Comparison of ENCODE assay signal across 10 cellular contexts in the genomic region with DNA sequence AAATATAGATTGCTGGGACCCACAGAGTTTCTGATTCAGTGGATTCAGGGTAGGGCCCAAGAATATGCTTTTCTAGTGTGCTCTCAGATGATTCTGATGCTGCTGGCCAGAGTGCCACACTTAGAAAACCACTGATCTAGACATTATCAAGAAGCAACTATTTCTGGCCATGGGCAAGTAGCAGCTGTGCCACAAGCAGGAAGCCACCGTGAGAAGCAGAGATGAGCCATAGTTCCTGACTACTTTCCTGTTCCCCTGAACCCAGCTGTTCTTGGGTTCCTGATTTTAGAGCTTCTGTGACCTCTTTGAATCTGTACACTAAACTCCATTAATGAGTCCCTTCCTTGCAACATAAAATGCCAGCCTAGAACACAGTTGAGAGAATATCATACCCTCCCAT. TPM values are rescaled to one million over a fixed set of nuclear protein-coding genes. Genes with fewer than 3 reads are reported as not detected.
DNase-seq lines count a peak whose midpoint lies in the region; ATAC-seq and TF ChIP-seq lines count a peak whose summit lies in the region.
"Had no signal": no experiment of that assay in that cellular context is flagged by ENCODE, and none has a peak within 500 bp of the region (broad histone marks: within the 10 kb centered on the region; RNA-seq: fewer than 3 reads in every experiment).

No MANE protein-coding gene starts in this region.

- CTCF ChIA-PET in mammary epithelial cell (lab: Charles Lee; ENCODE audit: low non-redundant PET), result no interaction called here

- H3K9me3 ChIP-seq in heart right ventricle, result no peaks in the 10 kb centered on the region
- H3K9me3 ChIP-seq in mammary epithelial cell (replicated peaks; ENCODE audit: insufficient read depth, low read length), result no peaks in the 10 kb centered on the region

- H3K9ac ChIP-seq in mammary epithelial cell (ENCODE audit: insufficient read depth, low read length), result no peak overlapping the region

- no peak overlapping the region for H3K27ac Mint-ChIP-seq in activated T-helper 2 cell treated with anti-CD3 and anti-CD28 coated beads, Interferon-gamma antibody, Interleukin-2, Interleukin-4, amounts not matched to agents 10 μg/mL and 5 μg/mL and 100 μg/mL, durations not matched to agents 14 hours and 24 hours and 36 hours

- dilution Hi-C loops in mammary epithelial cell (cut with HindIII; ENCODE audit: low sequenced_read_pairs), result no loop called here

- no peak overlapping the region for H2AFZ ChIP-seq in mammary epithelial cell (ENCODE audit: low read depth, low read length)

- peak; percentile 82 for DNase-seq in KBM-7
- DNase-seq in heart right ventricle, result peak in 1 of 2 donors; percentile 12
- DNase-seq in NCI-H1092 treated with DMSO at 0.1 percent for 48 hours (lab: John Stamatoyannopoulos, UW), result no peak
- DNase-seq in stimulated activated CD4-positive, alpha-beta T cell treated with anti-CD3 and anti-CD28 coated beads, Interleukin-2, amount 100 ng/mL, for 24 hours, result no peak
- DNase-seq in activated T-helper 2 cell treated with anti-CD3 and anti-CD28 coated beads, Interferon-gamma antibody, Interleukin-2, Interleukin-4, amounts not matched to agents 10 μg/mL and 5 μg/mL and 100 μg/mL, durations not matched to agents 14 hours and 24 hours and 36 hours (ENCODE audit: low spot score), result no peak
- no peak for DNase-seq in mammary epithelial cell
- DNase-seq: NCI-H1436 treated with DMSO at 0.1 percent for 48 hours had no signal

- TF ChIP-seq POLR2A in GM18505 (IDR thresholded peaks at IDR 0.05; ENCODE audit: borderline replicate concordance, extremely low read depth, insufficient read depth, insufficient read length), result no peak

- H4K20me1 ChIP-seq in mammary epithelial cell (ENCODE audit: insufficient read depth, low read length), result no peaks in the 10 kb centered on the region

- intact Hi-C loops in heart right ventricle (cut with DNase I), result no loop called here
- intact Hi-C loops in activated T-helper 2 cell treated with anti-CD3 and anti-CD28 coated beads, Interferon-gamma antibody, Interleukin-2, Interleukin-4, amounts not matched to agents 10 μg/mL and 5 μg/mL and 100 μg/mL, durations not matched to agents 14 hours and 24 hours and 36 hours (cut with micrococcal nuclease), result no loop called here
- intact Hi-C loops in mammary epithelial cell (cut with micrococcal nuclease), result no loop called here

- peak; percentile 78 for ATAC-seq in GM18505 (IDR thresholded peaks at IDR 0.05; ENCODE audit: unreplicated experiment)
- ATAC-seq in GM21529 (IDR thresholded peaks at IDR 0.05; ENCODE audit: unreplicated experiment), result peak; percentile 90
- ATAC-seq in heart right ventricle, result peak in 6 of 8 donors; percentile 31 to 59 (median 52)
- ATAC-seq: left colon had no signal

- H3K4me1 ChIP-seq in heart right ventricle, result peaks cover 0 to 14% (median 0%) of the 10 kb centered on the region in 9 donors
- no peaks in the 10 kb centered on the region for H3K4me1 ChIP-seq in mammary epithelial cell (ENCODE audit: insufficient read depth, low read length)

- H3K4me3 ChIP-seq in heart right ventricle (no peak overlapping the region), mammary epithelial cell (replicated peaks in 1 of 3; ENCODE audit: insufficient read depth in 1 of 3, low read depth in 2 of 3, low read length in 3 of 3) (no peak overlapping the region)

- H3K27me3 ChIP-seq in heart right ventricle (peaks cover 0 to 7% (median 0%) of the 10 kb centered on the region in 7 donors), mammary epithelial cell (ENCODE audit: insufficient read depth, low read length) (no peaks in the 10 kb centered on the region)

- no peak overlapping the region for H3K27ac ChIP-seq in heart right ventricle
- no peak overlapping the region for H3K27ac ChIP-seq in mammary epithelial cell (ENCODE audit: insufficient read depth, low read depth, low read length)

- BruUV-seq in mammary epithelial cell (replicated peaks; lab: Mats Ljungman, UMichigan), result no TSS peak

- peaks cover 4% of the 10 kb centered on the region for H3K4me1 Mint-ChIP-seq in activated T-helper 2 cell treated with anti-CD3 and anti-CD28 coated beads, Interferon-gamma antibody, Interleukin-2, Interleukin-4, amounts not matched to agents 10 μg/mL and 5 μg/mL and 100 μg/mL, durations not matched to agents 14 hours and 24 hours and 36 hours (ENCODE audit: low read depth)

- in situ Hi-C loops in KBM-7 (cut with MboI; ENCODE audit: low pct_unique_long_range_greater_than_20kb, low sequenced_read_pairs) (no loop called here), mammary epithelial cell (cut with MboI; ENCODE audit: low sequenced_read_pairs in 2 of 2) (no loop called here)

- peaks cover 28% of the 10 kb centered on the region for H3K27me3 Mint-ChIP-seq in activated T-helper 2 cell treated with anti-CD3 and anti-CD28 coated beads, Interferon-gamma antibody, Interleukin-2, Interleukin-4, amounts not matched to agents 10 μg/mL and 5 μg/mL and 100 μg/mL, durations not matched to agents 14 hours and 24 hours and 36 hours (ENCODE audit: low read depth)

- WGBS in heart right ventricle, 2 donors, result 18 to 24% methylated on average over 1 of the region's 1 CpG
- WGBS in mammary epithelial cell (ENCODE audit: low coverage, missing lambda C conversion rate), result 90% methylated on average over 1 of the region's 1 CpG

- H3K36me3 Mint-ChIP-seq in activated T-helper 2 cell treated with anti-CD3 and anti-CD28 coated beads, Interferon-gamma antibody, Interleukin-2, Interleukin-4, amounts not matched to agents 10 μg/mL and 5 μg/mL and 100 μg/mL, durations not matched to agents 14 hours and 24 hours and 36 hours (ENCODE audit: low read depth), result no peaks in the 10 kb centered on the region

- H3K4me3 Mint-ChIP-seq in activated T-helper 2 cell treated with anti-CD3 and anti-CD28 coated beads, Interferon-gamma antibody, Interleukin-2, Interleukin-4, amounts not matched to agents 10 μg/mL and 5 μg/mL and 100 μg/mL, durations not matched to agents 14 hours and 24 hours and 36 hours (ENCODE audit: low read depth), result no peak overlapping the region

- H3K36me3 ChIP-seq in heart right ventricle (no peaks in the 10 kb centered on the region), mammary epithelial cell (ENCODE audit: insufficient read depth, low read length) (no peaks in the 10 kb centered on the region)

- H3K9me3 Mint-ChIP-seq in activated T-helper 2 cell treated with anti-CD3 and anti-CD28 coated beads, Interferon-gamma antibody, Interleukin-2, Interleukin-4, amounts not matched to agents 10 μg/mL and 5 μg/mL and 100 μg/mL, durations not matched to agents 14 hours and 24 hours and 36 hours, result no peaks in the 10 kb centered on the region

- H3K4me2 ChIP-seq in mammary epithelial cell (ENCODE audit: insufficient read depth, low read depth, low read length), result no peak overlapping the region

- no peaks in the 10 kb centered on the region for H3K79me2 ChIP-seq in mammary epithelial cell (ENCODE audit: insufficient read depth, low read length)

- no peak for TF ChIP-seq CTCF in heart right ventricle (IDR thresholded peaks at IDR 0.05)
- no peak for TF ChIP-seq CTCF in mammary epithelial cell (conservative IDR thresholded peaks at IDR 0.05 in 1 of 2, IDR thresholded peaks at IDR 0.05 in 1 of 2; ENCODE audit: extremely low read depth in 1 of 2, insufficient read depth in 1 of 2, low read depth in 1 of 2, low read length in 2 of 2)

RNA-seq across cellular contexts. Expression of gene PIK3AP1, which starts 38.1 kb away (rescaled TPM):
- 10 to 100 TPM in 1 of 10 donors, 1 to 10 TPM in 9; 2.4 to 22.1 (median 4.4) TPM for total RNA-seq in heart right ventricle
- 1 to 10 TPM; 1.0 to 1.5 TPM for polyA plus RNA-seq in heart right ventricle
- 12.4 and 14.0 TPM in 2 replicates for total RNA-seq in activated T-helper 2 cell treated with anti-CD3 and anti-CD28 coated beads, Interferon-gamma antibody, Interleukin-2, Interleukin-4, amounts not matched to agents 10 μg/mL and 5 μg/mL and 100 μg/mL, durations not matched to agents 14 hours and 24 hours and 36 hours
- under 1 TPM in 1 of 2 donors, not detected in 1; 0.50 TPM for total RNA-seq in mammary epithelial cell
- not detected for polyA plus RNA-seq in mammary epithelial cell
- polyA minus RNA-seq in mammary epithelial cell, result not detected
